In the genomic region with DNA sequence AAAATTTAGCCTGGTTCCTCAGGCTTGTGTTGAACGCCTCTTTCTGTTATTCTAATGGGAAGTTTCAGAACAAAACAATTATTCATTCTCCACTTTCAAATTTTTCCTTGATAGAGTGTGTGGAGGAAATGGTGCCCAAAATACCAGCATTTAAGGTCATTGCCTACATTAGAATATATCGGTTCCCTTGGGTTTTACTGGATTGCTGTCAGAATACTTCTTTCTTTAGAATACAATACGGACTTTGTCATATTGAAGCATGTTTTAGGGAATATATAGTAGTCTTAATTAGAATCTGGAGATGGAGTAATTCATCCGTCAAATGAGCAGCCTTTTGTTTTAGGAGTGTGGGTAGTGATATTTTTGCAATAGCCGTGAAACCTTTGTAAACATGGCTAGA, we compare ENCODE assay signal across 19 cellular contexts. TPM values are rescaled to one million over a fixed set of nuclear protein-coding genes. Genes with fewer than 3 reads are reported as not detected.
A peak's percentile ranks its signal among the peaks of the same experiment; 100 is the strongest.
DNase-seq lines count a peak whose midpoint lies in the region; ATAC-seq, FAIRE-seq and TF ChIP-seq lines count a peak whose summit lies in the region.
"Had no signal": no experiment of that assay in that cellular context is flagged by ENCODE, and none has a peak within 500 bp of the region (broad histone marks: within the 10 kb centered on the region; RNA-seq: fewer than 3 reads in every experiment).

No MANE protein-coding gene starts in this region.

- no peak overlapping the region for H3K27ac ChIP-seq in IMR-90 (ENCODE audit: insufficient read depth, low read length)
- peak overlapping the region; percentile 90 for H3K27ac ChIP-seq in astrocyte (ENCODE audit: low read depth, low read length)
- peak overlapping the region; percentile 58 for H3K27ac ChIP-seq in mesodermal cell (ENCODE audit: low read depth, low read length, severe bottlenecking)
- H3K27ac ChIP-seq: GM23248, HL-60 had no signal

- TF ChIP-seq CTCF in IMR-90 (conservative IDR thresholded peaks at IDR 0.05; ENCODE audit: low read depth, low read length) (no peak), astrocyte (IDR thresholded peaks at IDR 0.05; ENCODE audit: insufficient read depth, low read depth, low read length) (no peak), osteocyte (IDR thresholded peaks at IDR 0.05) (no peak), BE2C (IDR thresholded peaks at IDR 0.05; ENCODE audit: low read depth, low read length) (no peak)

- no peak overlapping the region for H3K56ac ChIP-seq in IMR-90 (ENCODE audit: extremely low read depth, insufficient read depth, low read length)

- H3K9me1 ChIP-seq in IMR-90 (ENCODE audit: insufficient read depth, low read length): peaks cover 13% of the 10 kb centered on the region

- H3K4me1 Mint-ChIP-seq in astrocyte (ENCODE audit: low read depth, unreplicated experiment) (peaks cover 30% of the 10 kb centered on the region), osteocyte (ENCODE audit: unreplicated experiment) (peaks cover 26% of the 10 kb centered on the region)

- CTCF ChIA-PET in IMR-90 (lab: Yijun Ruan, JAX): interaction anchor here (0.5 to 1.0 kb wide), 2 partner anchors 51 to 88 kb away, joined by 3 read pairs; no protein-coding TSS in a partner anchor

- FAIRE-seq in astrocyte (lab: Jason Lieb, UNC): no peak
- FAIRE-seq: K562 had no signal

- H4K5ac ChIP-seq in IMR-90 (ENCODE audit: low read depth, low read length): no peak overlapping the region

- intact Hi-C loops in IMR-90 (cut with micrococcal nuclease): no loop called here

- ATAC-seq in IMR-90 (ENCODE audit: low read depth) (no peak), GM19452 (IDR thresholded peaks at IDR 0.05; ENCODE audit: unreplicated experiment) (no peak), HG03571 (IDR thresholded peaks at IDR 0.05; ENCODE audit: unreplicated experiment) (no peak)

- H4K91ac ChIP-seq in IMR-90 (ENCODE audit: insufficient read depth, low read depth, low read length): no peak overlapping the region

- H3K14ac ChIP-seq in IMR-90 (replicated peaks; ENCODE audit: low read depth, low read length): no peak overlapping the region

- BruUV-seq in IMR-90 (replicated peaks; lab: Mats Ljungman, UMichigan): no TSS peak

- peaks cover 17 to 62% of the 10 kb centered on the region in 2 experiments for H3K79me1 ChIP-seq in IMR-90 (ENCODE audit: low read depth in 1 of 2, low read length in 2 of 2)

- H2BK20ac ChIP-seq in IMR-90 (ENCODE audit: low read depth, low read length): no peak overlapping the region

- H2AK5ac ChIP-seq in IMR-90 (ENCODE audit: low read depth, low read length): no peak overlapping the region

- H2AK9ac ChIP-seq in IMR-90 (replicated peaks; ENCODE audit: low read depth, low read length, poor library complexity): no peak overlapping the region

- no peak overlapping the region for H3K4me3 Mint-ChIP-seq in astrocyte (ENCODE audit: unreplicated experiment)
- H3K4me3 Mint-ChIP-seq in osteocyte (ENCODE audit: unreplicated experiment): no peak overlapping the region
- H3K4me3 Mint-ChIP-seq: B cell; CD4-positive, CD25-positive, alpha-beta regulatory T cell had no signal

- H3K79me2 ChIP-seq in astrocyte (ENCODE audit: insufficient read depth, low read length): peaks cover 91% of the 10 kb centered on the region

- H3K4me1 ChIP-seq in IMR-90 (ENCODE audit: control insufficient read depth, insufficient read depth, low read length) (peaks cover 7% of the 10 kb centered on the region), astrocyte (ENCODE audit: insufficient read depth, low read length) (peaks cover 24% of the 10 kb centered on the region), mesodermal cell (ENCODE audit: control insufficient read depth, insufficient read depth, low read length, poor library complexity, severe bottlenecking) (peaks cover 15% of the 10 kb centered on the region), BE2C (no peaks in the 10 kb centered on the region)
- H3K4me1 ChIP-seq: HAP-1 had no signal

- H2BK120ac ChIP-seq in IMR-90 (ENCODE audit: low read depth, low read length): no peak overlapping the region

- H3K9me3 ChIP-seq in IMR-90 (ENCODE audit: control insufficient read depth, insufficient read depth, low read length) (no peaks in the 10 kb centered on the region), astrocyte (ENCODE audit: insufficient read depth, low read depth, low read length) (no peaks in the 10 kb centered on the region), mesodermal cell (ENCODE audit: control insufficient read depth, low read length) (peaks cover 16% of the 10 kb centered on the region), BE2C (no peaks in the 10 kb centered on the region)
- H3K9me3 ChIP-seq: HAP-1 had no signal

- H3K4ac ChIP-seq in IMR-90 (ENCODE audit: low read depth, low read length): no peak overlapping the region

- no peak overlapping the region for H2BK15ac ChIP-seq in IMR-90 (ENCODE audit: low read depth, low read length)

- H3K4me3 ChIP-seq in IMR-90 (ENCODE audit: insufficient read depth, low read depth, low read length): no peak overlapping the region
- no peak overlapping the region for H3K4me3 ChIP-seq in astrocyte (ENCODE audit: insufficient read depth, low read depth, low read length)
- H3K4me3 ChIP-seq in mesodermal cell (ENCODE audit: extremely low read depth, insufficient read depth, low read length, poor library complexity, severe bottlenecking): no peak overlapping the region
- no peak overlapping the region for H3K4me3 ChIP-seq in BE2C (ENCODE audit: low read depth, low read length)
- H3K4me3 ChIP-seq: GM23248, HAP-1, K562 had no signal

- H3K27ac Mint-ChIP-seq in astrocyte (ENCODE audit: unreplicated experiment): peak overlapping the region; percentile 71
- peak overlapping the region; percentile 74 for H3K27ac Mint-ChIP-seq in osteocyte (ENCODE audit: unreplicated experiment)

- POLR2A ChIA-PET in IMR-90 (lab: Charles Lee; ENCODE audit: unreplicated experiment): no interaction called here

- no peak overlapping the region for H2AFZ ChIP-seq in IMR-90 (replicated peaks; ENCODE audit: low read length, poor library complexity)
- H2AFZ ChIP-seq in astrocyte (ENCODE audit: low read depth, low read length): no peak overlapping the region
- H2AFZ ChIP-seq: GM23248 had no signal

- H3K4me2 ChIP-seq in IMR-90 (ENCODE audit: low read depth, low read length): no peak overlapping the region
- H3K4me2 ChIP-seq in astrocyte (ENCODE audit: low read length): peak overlapping the region; percentile 63

- peaks cover 14% of the 10 kb centered on the region for H3K36me3 Mint-ChIP-seq in astrocyte (ENCODE audit: low read depth, unreplicated experiment)
- peaks cover 2% of the 10 kb centered on the region for H3K36me3 Mint-ChIP-seq in osteocyte (ENCODE audit: unreplicated experiment)

- H3K9ac ChIP-seq in IMR-90 (ENCODE audit: low read depth, low read length) (no peak overlapping the region), astrocyte (ENCODE audit: low read length) (peak overlapping the region; percentile 73)
- H3K9ac ChIP-seq: GM23248 had no signal

- no peak overlapping the region for H4K8ac ChIP-seq in IMR-90 (ENCODE audit: low read depth in 2 of 2, low read length in 2 of 2)

- H4K20me1 ChIP-seq in IMR-90 (ENCODE audit: insufficient read depth, low read length) (peaks cover 52% of the 10 kb centered on the region), astrocyte (ENCODE audit: insufficient read depth, low read length) (peaks cover 60% of the 10 kb centered on the region)

- peaks cover 2% of the 10 kb centered on the region for H3K36me3 ChIP-seq in IMR-90 (ENCODE audit: control insufficient read depth, insufficient read depth, low read length)
- no peaks in the 10 kb centered on the region for H3K36me3 ChIP-seq in astrocyte (ENCODE audit: insufficient read depth, low read length)
- peaks cover 20% of the 10 kb centered on the region for H3K36me3 ChIP-seq in mesodermal cell (ENCODE audit: control insufficient read depth, insufficient read depth, low read length)
- no peaks in the 10 kb centered on the region for H3K36me3 ChIP-seq in BE2C
- H3K36me3 ChIP-seq: HAP-1 had no signal

- no peak overlapping the region for H2BK5ac ChIP-seq in IMR-90 (ENCODE audit: low read depth, low read length, poor library complexity, severe bottlenecking)

- H3K27me3 Mint-ChIP-seq in astrocyte (ENCODE audit: low read depth, unreplicated experiment): no peaks in the 10 kb centered on the region
- no peaks in the 10 kb centered on the region for H3K27me3 Mint-ChIP-seq in osteocyte (ENCODE audit: unreplicated experiment)
- H3K27me3 Mint-ChIP-seq: B cell; CD4-positive, CD25-positive, alpha-beta regulatory T cell had no signal

- H3K18ac ChIP-seq in IMR-90 (ENCODE audit: low read depth, low read length): no peak overlapping the region

- TF ChIP-seq POLR2A in IMR-90 (IDR thresholded peaks at IDR 0.05; ENCODE audit: low read depth, low read length): no peak

- no peak for TF ChIP-seq RAD21 in IMR-90 (IDR thresholded peaks at IDR 0.05; ENCODE audit: low read length)

- no peaks in the 10 kb centered on the region for H3K9me3 Mint-ChIP-seq in astrocyte (ENCODE audit: unreplicated experiment)
- no peaks in the 10 kb centered on the region for H3K9me3 Mint-ChIP-seq in osteocyte (ENCODE audit: unreplicated experiment)
- H3K9me3 Mint-ChIP-seq: CD4-positive, CD25-positive, alpha-beta regulatory T cell had no signal

- 46% methylated on average over 2 of the region's 5 CpGs; no CpG with 5 or more reads in 1 of the 2 experiments for WGBS in IMR-90 (ENCODE audit: extremely low coverage in 2 of 2, insufficient read length in 1 of 2), 2 experiments
- WGBS in mesodermal cell (ENCODE audit: insufficient coverage in 2 of 2), 2 experiments: 74 to 76% methylated on average over 3 of the region's 5 CpGs

- DNase-seq in IMR-90: no peak
- no peak for DNase-seq in astrocyte (ENCODE audit: low read depth)
- DNase-seq in osteocyte (ENCODE audit: extremely low spot score, unreplicated experiment): no peak
- no peak for DNase-seq in BE2C
- DNase-seq in DMS79 treated with DMSO at 0.1 percent for 48 hours (lab: John Stamatoyannopoulos, UW): no peak
- DNase-seq: 8988T; C1 segment of cervical spinal cord; CD4-positive, CD25-positive, alpha-beta regulatory T cell; DMS153; DMS79; GF-D8; GM23248 had no signal

- no peaks in the 10 kb centered on the region for H3K27me3 ChIP-seq in IMR-90 (ENCODE audit: control insufficient read depth, insufficient read depth, low read length)
- H3K27me3 ChIP-seq in astrocyte (ENCODE audit: insufficient read depth, low read length): no peaks in the 10 kb centered on the region
- no peaks in the 10 kb centered on the region for H3K27me3 ChIP-seq in BE2C

- dilution Hi-C loops in IMR-90 (cut with HindIII; ENCODE audit: low sequenced_read_pairs, unreplicated experiment): no loop called here

- in situ Hi-C loops in IMR-90 (cut with MboI; ENCODE audit: low sequenced_read_pairs): no loop called here

- 0 out of 2 replicates have a peak overlapping the region, but pooled peaks have one; percentile 12 for H3K23ac ChIP-seq in IMR-90 (ENCODE audit: low read depth, low read length)

RNA-seq across cellular contexts. Expression of gene LIMS1, which starts 13.3 kb away (rescaled TPM):
- 125 and 131 TPM in 2 replicates for total RNA-seq in IMR-90 (2012; rRNA removed)
- polyA plus RNA-seq in IMR-90 (2012; rRNA removed): 51.8 and 59.1 TPM in 2 replicates
- polyA plus RNA-seq in IMR-90 (2012; cell fraction: cytosol; rRNA removed): 58.5 and 87.4 TPM in 2 replicates
- polyA plus RNA-seq in IMR-90 (2012; cell fraction: nucleus; rRNA removed; ENCODE audit: low replicate concordance): 76.8 and 143 TPM in 2 replicates
- 202 and 205 TPM in 2 replicates for total RNA-seq in astrocyte
- polyA plus RNA-seq in mesodermal cell (2013, experiment 1 of 2): 80.4 TPM
- 79.2 TPM for polyA plus RNA-seq in mesodermal cell (2013, experiment 2 of 2)
- 69.6 and 74.4 TPM in 2 replicates for total RNA-seq in osteocyte
- polyA plus RNA-seq in BE2C (2012; ENCODE audit: insufficient read depth, insufficient read length, low read depth): 52.2 TPM
